8 cellular contexts compared by ENCODE assay signal in the genomic region with DNA sequence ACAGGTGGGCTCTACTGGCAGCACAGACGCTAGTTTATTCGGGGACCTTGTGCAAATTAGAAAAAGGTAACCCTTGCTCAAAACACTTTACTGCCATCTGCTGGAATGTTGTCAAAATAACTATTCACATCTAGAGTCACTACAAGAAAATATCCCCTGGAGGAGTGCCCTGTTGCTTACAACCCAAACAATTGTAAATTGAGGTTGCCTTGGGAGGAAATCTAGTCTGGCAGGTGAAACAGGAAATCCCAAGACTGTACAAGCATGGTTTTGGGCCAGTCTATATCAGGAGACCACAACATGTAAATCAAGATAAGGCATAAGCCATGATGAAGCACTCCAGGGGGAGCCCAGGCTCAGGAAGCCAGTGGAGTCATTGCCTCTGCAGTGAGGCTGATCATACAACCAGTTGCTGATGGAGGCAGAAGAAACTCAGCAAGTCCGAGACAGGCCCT.
DNase-seq lines count a peak whose midpoint lies in the region; ATAC-seq and TF ChIP-seq lines count a peak whose summit lies in the region.

No MANE protein-coding gene starts in this region.

- no peak overlapping the region for H3K4me3 Mint-ChIP-seq in activated CD8-positive, alpha-beta memory T cell treated with anti-CD3 and anti-CD28 coated beads, Interleukin-2, amount 10 ng/mL, durations not matched to agents 7 days and 5 days

- ATAC-seq in activated CD8-positive, alpha-beta memory T cell treated with anti-CD3 and anti-CD28 coated beads, Interleukin-2, amount 10 ng/mL, durations not matched to agents 7 days and 5 days = peak; percentile 42
- ATAC-seq in HG02938 (IDR thresholded peaks at IDR 0.05; ENCODE audit: unreplicated experiment) (peak; percentile 58), upper lobe of left lung (ENCODE audit: low FRiP score in 2 of 2) (peak; percentile 25 to 56)

- H3K27ac Mint-ChIP-seq in activated CD8-positive, alpha-beta memory T cell treated with anti-CD3 and anti-CD28 coated beads, Interleukin-2, amount 10 ng/mL, durations not matched to agents 7 days and 5 days = no peak overlapping the region

- no peaks in the 10 kb centered on the region for H3K4me1 ChIP-seq in adipocyte (ENCODE audit: control insufficient read depth, insufficient read depth, low read length)
- no peaks in the 10 kb centered on the region for H3K4me1 ChIP-seq in upper lobe of left lung

- TF ChIP-seq EP300 in upper lobe of left lung (IDR thresholded peaks at IDR 0.05) = no peak

- H3K27me3 ChIP-seq in adipocyte (replicated peaks; ENCODE audit: control insufficient read depth, insufficient read depth, low read length) = peaks cover 1% of the 10 kb centered on the region
- H3K27me3 ChIP-seq in upper lobe of left lung = no peaks in the 10 kb centered on the region

- H3K36me3 Mint-ChIP-seq in activated CD8-positive, alpha-beta memory T cell treated with anti-CD3 and anti-CD28 coated beads, Interleukin-2, amount 10 ng/mL, durations not matched to agents 7 days and 5 days = no peaks in the 10 kb centered on the region

- no peaks in the 10 kb centered on the region for H3K9me3 Mint-ChIP-seq in activated CD8-positive, alpha-beta memory T cell treated with anti-CD3 and anti-CD28 coated beads, Interleukin-2, amount 10 ng/mL, durations not matched to agents 7 days and 5 days (ENCODE audit: low read depth)

- CTCF ChIA-PET in activated CD8-positive, alpha-beta memory T cell treated with anti-CD3 and anti-CD28 coated beads, Interleukin-2, amount 10 ng/mL, durations not matched to agents 7 days and 5 days (lab: Charles Lee) = no interaction called here

- H3K36me3 ChIP-seq in adipocyte (ENCODE audit: control insufficient read depth, insufficient read depth, low read length, severe bottlenecking) (no peaks in the 10 kb centered on the region), upper lobe of left lung (no peaks in the 10 kb centered on the region)

- TF ChIP-seq CTCF in upper lobe of left lung (IDR thresholded peaks at IDR 0.05) = peak in 5 of 6 experiments; percentile 20 to 43 (median 36)

- no peak for TF ChIP-seq POLR2A in upper lobe of left lung (IDR thresholded peaks at IDR 0.05)

- no peak overlapping the region for H3K27ac ChIP-seq in upper lobe of left lung

- no peaks in the 10 kb centered on the region for H3K4me1 Mint-ChIP-seq in activated CD8-positive, alpha-beta memory T cell treated with anti-CD3 and anti-CD28 coated beads, Interleukin-2, amount 10 ng/mL, durations not matched to agents 7 days and 5 days

- no peak for DNase-seq in activated CD8-positive, alpha-beta memory T cell treated with anti-CD3 and anti-CD28 coated beads, Interleukin-2, amount 10 ng/mL, durations not matched to agents 7 days and 5 days
- no peak for DNase-seq in activated CD8-positive, alpha-beta memory T cell treated with anti-CD3 and anti-CD28 coated beads, Interleukin-2, amount 50 U/mL, for 48 hours
- DNase-seq in NCI-H2227 (lab: John Stamatoyannopoulos, UW; ENCODE audit: unreplicated experiment) = peak; percentile 66
- DNase-seq in adipocyte (ENCODE audit: low read depth) = peak; percentile 86
- DNase-seq in iPS-NIHi7 (ENCODE audit: extremely low spot score) = peak; percentile 66
- DNase-seq in upper lobe of left lung = no peak
- DNase-seq in stimulated activated CD8-positive, alpha-beta memory T cell treated with anti-CD3 and anti-CD28 coated beads, Interleukin-4, amount 100 ng/mL, for 48 hours = no peak

- H3K9me3 ChIP-seq in adipocyte (ENCODE audit: control insufficient read depth, low read length) (no peaks in the 10 kb centered on the region), upper lobe of left lung (no peaks in the 10 kb centered on the region)

- H3K4me3 ChIP-seq in adipocyte (ENCODE audit: low read length) = no peak overlapping the region
- H3K4me3 ChIP-seq in upper lobe of left lung = no peak overlapping the region

- H3K27me3 Mint-ChIP-seq in activated CD8-positive, alpha-beta memory T cell treated with anti-CD3 and anti-CD28 coated beads, Interleukin-2, amount 10 ng/mL, durations not matched to agents 7 days and 5 days = peaks cover 13% of the 10 kb centered on the region

- 14 to 23% methylated on average over 3 of the region's 3 CpGs for WGBS in upper lobe of left lung, 2 donors

- no peak overlapping the region for H3K9ac ChIP-seq in adipocyte (ENCODE audit: low read length)

Comparison
In these comparisons a context has a peak if more than half of its experiments do, and no peak if none do; other contexts are left out.
1. DNase-seq: peak in NCI-H2227 (single experiment), adipocyte (single experiment) and iPS-NIHi7 (single experiment); none in activated CD8-positive, alpha-beta memory T cell treated with anti-CD3 and anti-CD28 coated beads, Interleukin-2, amount 10 ng/mL, durations not matched to agents 7 days and 5 days (single experiment), activated CD8-positive, alpha-beta memory T cell treated with anti-CD3 and anti-CD28 coated beads, Interleukin-2, amount 50 U/mL, for 48 hours (single experiment), upper lobe of left lung (0 of 2) and stimulated activated CD8-positive, alpha-beta memory T cell treated with anti-CD3 and anti-CD28 coated beads, Interleukin-4, amount 100 ng/mL, for 48 hours (single experiment).
2. Peak in every context shown above with its lines, with median percentiles within 50 percentile points of each other: ATAC-seq.